7 cellular contexts compared by ENCODE assay signal in genomic region chr17:2595200-2595599, GRCh38. TPM values are rescaled to one million over a fixed set of nuclear protein-coding genes. Genes with fewer than 3 reads are reported as not detected.
DNase-seq lines count a peak whose midpoint lies in the region; ATAC-seq, FAIRE-seq and TF ChIP-seq lines count a peak whose summit lies in the region.

No MANE protein-coding gene starts in this region.

- H3K27ac Mint-ChIP-seq in T-cell (peak overlapping the region; percentile 86 to 93), glutamatergic neuron (ENCODE audit: unreplicated experiment) (peak overlapping the region; percentile 98)

- 3 to 7% (median 6%) methylated on average over 4 of the region's 4 CpGs for WGBS in small intestine, 3 donors

- peak overlapping the region; percentile 84 to 97 (median 95) for H3K4me3 Mint-ChIP-seq in T-cell
- peak overlapping the region; percentile 97 for H3K4me3 Mint-ChIP-seq in glutamatergic neuron (ENCODE audit: unreplicated experiment)

- peak overlapping the region; percentile 87 to 93 for H3K4me3 ChIP-seq in small intestine (ENCODE audit: low read depth in 1 of 2, low read length in 2 of 2)

- POLR2A ChIA-PET in HEK293T (lab: Yijun Ruan, JAX), result interaction anchor here (1.0 to 1.4 kb wide), 2 partner anchors 8 to 15 kb away, joined by 3 to 6 read pairs; no protein-coding TSS in a partner anchor
- POLR2A ChIA-PET in T-cell (lab: Charles Lee), result interaction anchor here in 1 of 2 donors (0.6 kb wide), 1 partner anchor 14 kb away, joined by 4 read pairs; no protein-coding TSS in a partner anchor

- H3K36me3 ChIP-seq in small intestine (ENCODE audit: control insufficient read depth in 2 of 2, insufficient read depth in 2 of 2, low read length in 2 of 2), result no peaks in the 10 kb centered on the region

- TF ChIP-seq CTCF in glutamatergic neuron (IDR thresholded peaks at IDR 0.05; ENCODE audit: partially characterized antibody, unreplicated experiment), result no peak

- H3K4me1 Mint-ChIP-seq in T-cell (peaks cover 49 to 53% (median 50%) of the 10 kb centered on the region in 3 donors), glutamatergic neuron (ENCODE audit: low read depth, unreplicated experiment) (peaks cover 10% of the 10 kb centered on the region)

- peak overlapping the region; percentile 89 to 100 for H3K27ac ChIP-seq in small intestine (ENCODE audit: low read depth in 1 of 2, low read length in 1 of 2)

- CTCF ChIA-PET in HEK293T (lab: Yijun Ruan, JAX), result no interaction called here
- CTCF ChIA-PET in T-cell (lab: Charles Lee), result interaction anchor here in 1 of 2 donors (0.7 kb wide), 2 partner anchors 8 to 220 kb away, joined by 4 to 8 read pairs; no protein-coding TSS in a partner anchor

- H3K36me3 Mint-ChIP-seq in T-cell (peaks cover 4% of the 10 kb centered on the region), glutamatergic neuron (ENCODE audit: unreplicated experiment) (no peaks in the 10 kb centered on the region)

- ATAC-seq in T-cell (replicated peaks in 1 of 4), result no peak
- ATAC-seq in GM18867 (IDR thresholded peaks at IDR 0.05; ENCODE audit: unreplicated experiment), result no peak

- no peaks in the 10 kb centered on the region for H3K9me3 ChIP-seq in small intestine (ENCODE audit: control insufficient read depth, low read depth)

- H3K9me3 Mint-ChIP-seq in T-cell, result no peaks in the 10 kb centered on the region
- H3K9me3 Mint-ChIP-seq in glutamatergic neuron (ENCODE audit: unreplicated experiment), result peaks cover 6% of the 10 kb centered on the region

- no peak for FAIRE-seq in small intestine (lab: Jason Lieb, UNC)
- no peak for FAIRE-seq in GM19239 (lab: Jason Lieb, UNC)

- H3K27me3 Mint-ChIP-seq in T-cell (no peaks in the 10 kb centered on the region), glutamatergic neuron (ENCODE audit: unreplicated experiment) (peaks cover 8% of the 10 kb centered on the region)

- no peaks in the 10 kb centered on the region for H3K4me1 ChIP-seq in small intestine (ENCODE audit: control insufficient read depth in 2 of 2, insufficient read depth in 1 of 2, low read depth in 1 of 2, low read length in 1 of 2)

- no peaks in the 10 kb centered on the region for H3K27me3 ChIP-seq in small intestine (ENCODE audit: control insufficient read depth in 2 of 2, insufficient read depth in 2 of 2, low read length in 2 of 2)

- DNase-seq in HEK293T (ENCODE audit: extremely low spot score) (no peak), T-cell (no peak), glutamatergic neuron (no peak), small intestine (no peak), NCI-H526 treated with DMSO at 0.1 percent for 48 hours (lab: John Stamatoyannopoulos, UW) (no peak), GM19239 (ENCODE audit: insufficient read length, low spot score) (no peak)

TF ChIP-seq in HEK293T, 16 proteins besides CTCF, POLR2A, EP300 and RAD21:
- TF ChIP-seq ARNT (IDR thresholded peaks at IDR 0.05) (no peak), ZNF384 (IDR thresholded peaks at IDR 0.05) (peak; percentile 46; the same call in 1 of the 2 replicates)

RNA-seq across cellular contexts. Expression of gene PAFAH1B1, which starts 1.7 kb away (rescaled TPM):
- total RNA-seq in T-cell (100 to 1,000 TPM; 113 to 133 (median 122) TPM), glutamatergic neuron (ENCODE audit: unreplicated experiment) (296 TPM)
- 10 to 100 TPM; 40.2 to 58.4 (median 42.2) TPM for polyA plus RNA-seq in small intestine
